27 cellular contexts compared by ENCODE assay signal in genomic region chr10:115972426-115972825, GRCh38.
DNase-seq lines count a peak whose midpoint lies in the region; ATAC-seq, FAIRE-seq and TF ChIP-seq lines count a peak whose summit lies in the region.
"Had no signal": no experiment of that assay in that cellular context is flagged by ENCODE, and none has a peak within 500 bp of the region (broad histone marks: within the 10 kb centered on the region; RNA-seq: fewer than 3 reads in every experiment).

No MANE protein-coding gene starts in this region.

- H3K9me3 Mint-ChIP-seq in nephron progenitor cell: peaks cover 4% of the 10 kb centered on the region
- peaks cover 19% of the 10 kb centered on the region for H3K9me3 Mint-ChIP-seq in activated naive CD4-positive, alpha-beta T cell treated with anti-CD3 and anti-CD28 coated beads, Interleukin-2, amount 10 ng/mL, durations not matched to agents 7 days and 5 days
- H3K9me3 Mint-ChIP-seq: CD4-positive, alpha-beta T cell; HFFc6 had no signal

- H3K4me3 Mint-ChIP-seq in nephron progenitor cell: no peak overlapping the region
- H3K4me3 Mint-ChIP-seq in activated naive CD4-positive, alpha-beta T cell treated with anti-CD3 and anti-CD28 coated beads, Interleukin-2, amount 10 ng/mL, durations not matched to agents 7 days and 5 days: no peak overlapping the region
- H3K4me3 Mint-ChIP-seq: CD14-positive monocyte; CD4-positive, alpha-beta T cell; CD8-positive, alpha-beta memory T cell; GM23338; HFFc6 had no signal

- no peak for TF ChIP-seq EP300 in H1 (IDR thresholded peaks at IDR 0.05; ENCODE audit: borderline replicate concordance in 1 of 2, low read depth in 2 of 2, low read length in 2 of 2)
- no peak for TF ChIP-seq EP300 in sigmoid colon (IDR thresholded peaks at IDR 0.05)

- peak overlapping the region; percentile 8 for H3K27ac Mint-ChIP-seq in nephron progenitor cell
- H3K27ac Mint-ChIP-seq in activated naive CD4-positive, alpha-beta T cell treated with anti-CD3 and anti-CD28 coated beads, Interleukin-2, amount 10 ng/mL, durations not matched to agents 7 days and 5 days: no peak overlapping the region
- H3K27ac Mint-ChIP-seq: CD14-positive monocyte; CD4-positive, alpha-beta T cell; CD8-positive, alpha-beta memory T cell; GM23338; HFFc6 had no signal

- H3K27me3 Mint-ChIP-seq in nephron progenitor cell (ENCODE audit: low read depth, poor library complexity): peaks cover 11% of the 10 kb centered on the region
- no peaks in the 10 kb centered on the region for H3K27me3 Mint-ChIP-seq in activated naive CD4-positive, alpha-beta T cell treated with anti-CD3 and anti-CD28 coated beads, Interleukin-2, amount 10 ng/mL, durations not matched to agents 7 days and 5 days
- H3K27me3 Mint-ChIP-seq: CD4-positive, alpha-beta T cell had no signal

- H3K56ac ChIP-seq in H1 (replicated peaks; ENCODE audit: insufficient read length, low read depth, low read length): no peak overlapping the region

- H3K14ac ChIP-seq in H1 (ENCODE audit: insufficient read length): no peak overlapping the region

- WGBS in H1 (ENCODE audit: extremely low coverage in 1 of 2, insufficient coverage in 1 of 2, insufficient read length in 1 of 2, insufficient replicate concordance in 2 of 2, low coverage in 1 of 2, low lambda C conversion rate in 2 of 2, missing lambda C conversion rate in 1 of 2), 2 experiments: 92% methylated on average over 11 of the region's 11 CpGs; no CpG with 5 or more reads in 1 of the 2 experiments
- WGBS in sigmoid colon, 2 donors: 77 to 82% methylated on average over 11 of the region's 11 CpGs

- H3K23ac ChIP-seq in H1 (ENCODE audit: insufficient read length): no peak overlapping the region

- peak; percentile 1 for DNase-seq in GM06990 (ENCODE audit: extremely low read depth, insufficient read length)
- no peak for DNase-seq in H1 (ENCODE audit: low read depth in 1 of 2, low spot score in 2 of 2)
- no peak for DNase-seq in nephron progenitor cell
- DNase-seq in sigmoid colon: peak; percentile 34
- DNase-seq in left lung: no peak
- no peak for DNase-seq in activated naive CD4-positive, alpha-beta T cell treated with anti-CD3 and anti-CD28 coated beads, Interleukin-2, amount 10 ng/mL, durations not matched to agents 7 days and 5 days
- DNase-seq: 8988T; ACHN; AML-193; BE2C; CD4-positive, alpha-beta T cell; CD8-positive, alpha-beta memory T cell; DMS 273 treated with DMSO at 0.1 percent for 48 hours; DMS79; EL; GDM1; HFFc6 had no signal

- H4K5ac ChIP-seq in H1 (ENCODE audit: insufficient read length, low read depth, low read length): no peak overlapping the region

- peak overlapping the region; percentile 29; the same call in 1 of the 2 replicates for H4K8ac ChIP-seq in H1 (ENCODE audit: extremely low read depth, insufficient read depth, low read length)

- no peak overlapping the region for H2BK12ac ChIP-seq in H1 (ENCODE audit: low read depth, low read length)

- no peaks in the 10 kb centered on the region for H3K79me1 ChIP-seq in H1 (ENCODE audit: low read depth, low read length)

- H2AFZ ChIP-seq in H1 (ENCODE audit: low read length): no peak overlapping the region
- H2AFZ ChIP-seq: GM23338 had no signal

- POLR2A ChIA-PET in H1 (lab: Charles Lee; ENCODE audit: partially characterized antibody): no interaction called here

- no peaks in the 10 kb centered on the region for H3K27me3 ChIP-seq in GM06990 (replicated peaks; ENCODE audit: control insufficient read depth, insufficient read depth, low read length)
- no peaks in the 10 kb centered on the region for H3K27me3 ChIP-seq in H1 (replicated peaks in 1 of 4; ENCODE audit: control insufficient read depth in 3 of 4, extremely low read depth in 1 of 4, insufficient read depth in 3 of 4, low read length in 3 of 4)
- H3K27me3 ChIP-seq in sigmoid colon: no peaks in the 10 kb centered on the region
- no peaks in the 10 kb centered on the region for H3K27me3 ChIP-seq in left lung
- H3K27me3 ChIP-seq: BE2C; BLaER1 treated with 17β-estradiol and CSF1 and Interleukin-3, amounts not matched to agents 10 nM and 100 nM had no signal

- H2BK15ac ChIP-seq in H1 (ENCODE audit: low read length): no peak overlapping the region

- H2AK5ac ChIP-seq in H1 (ENCODE audit: low read depth, low read length): no peak overlapping the region

- peaks cover 33% of the 10 kb centered on the region for H3K4me1 Mint-ChIP-seq in nephron progenitor cell
- no peaks in the 10 kb centered on the region for H3K4me1 Mint-ChIP-seq in activated naive CD4-positive, alpha-beta T cell treated with anti-CD3 and anti-CD28 coated beads, Interleukin-2, amount 10 ng/mL, durations not matched to agents 7 days and 5 days
- H3K4me1 Mint-ChIP-seq: CD14-positive monocyte; CD8-positive, alpha-beta memory T cell had no signal

- no peak overlapping the region for H2BK20ac ChIP-seq in H1 (ENCODE audit: low read length)

- H3K36me3 ChIP-seq in GM06990 (ENCODE audit: control insufficient read depth, insufficient read depth, low read length): no peaks in the 10 kb centered on the region
- no peaks in the 10 kb centered on the region for H3K36me3 ChIP-seq in H1 (ENCODE audit: control insufficient read depth in 2 of 4, insufficient read depth in 4 of 4, low read length in 3 of 4)
- no peaks in the 10 kb centered on the region for H3K36me3 ChIP-seq in sigmoid colon
- no peaks in the 10 kb centered on the region for H3K36me3 ChIP-seq in left lung
- H3K36me3 ChIP-seq: BE2C; BLaER1 treated with 17β-estradiol and CSF1 and Interleukin-3, amounts not matched to agents 10 nM and 100 nM; HAP-1 had no signal

- intact Hi-C loops in sigmoid colon (cut with DNase I) (no loop called here), left lung (cut with DNase I) (no loop called here)

- H3K9ac ChIP-seq in H1 (replicated peaks in 1 of 4; ENCODE audit: extremely low read depth in 1 of 4, low read depth in 3 of 4, low read length in 3 of 4): no peak overlapping the region
- H3K9ac ChIP-seq: BLaER1 treated with 17β-estradiol and CSF1 and Interleukin-3, amounts not matched to agents 10 nM and 100 nM had no signal

- H2BK5ac ChIP-seq in H1 (ENCODE audit: low read depth, low read length): no peak overlapping the region

- TF ChIP-seq RAD21 in H1 (IDR thresholded peaks at IDR 0.05 in 1 of 2, conservative IDR thresholded peaks at IDR 0.05 in 1 of 2; ENCODE audit: low read depth in 2 of 2, low read length in 2 of 2): no peak

- TF ChIP-seq CTCF in GM06990 (IDR thresholded peaks at IDR 0.05; ENCODE audit: insufficient read depth, low read length, poor library complexity, severe bottlenecking) (no peak), H1 (IDR thresholded peaks at IDR 0.05; ENCODE audit: control extremely low read depth in 1 of 3, insufficient read depth in 1 of 3, low read depth in 1 of 3, low read length in 3 of 3) (no peak), nephron progenitor cell (IDR thresholded peaks at IDR 0.05) (no peak), sigmoid colon (IDR thresholded peaks at IDR 0.05) (no peak), left lung (IDR thresholded peaks at IDR 0.05) (no peak)

- CTCF ChIA-PET in H1 (lab: Charles Lee; ENCODE audit: partially characterized antibody): interaction anchor here (1.6 kb wide), 1 partner anchor 26 kb away, joined by 3 read pairs; no protein-coding TSS in a partner anchor
- CTCF ChIA-PET in activated naive CD4-positive, alpha-beta T cell treated with anti-CD3 and anti-CD28 coated beads, Interleukin-2, amount 10 ng/mL, durations not matched to agents 7 days and 5 days (lab: Charles Lee): no interaction called here

- FAIRE-seq in H1 (lab: Jason Lieb, UNC): no peak
- FAIRE-seq: A549, D721Med, GM12891, GM18507, H54 had no signal

- TF ChIP-seq POLR2A in H1 (IDR thresholded peaks at IDR 0.05; ENCODE audit: control extremely low read depth in 1 of 2, low read depth in 2 of 2, low read length in 2 of 2) (no peak), sigmoid colon (IDR thresholded peaks at IDR 0.05) (no peak)

- no peak overlapping the region for H3K4ac ChIP-seq in H1 (replicated peaks; ENCODE audit: insufficient read length, low read depth, low read length)

- no peak overlapping the region for H3K18ac ChIP-seq in H1 (ENCODE audit: extremely low read depth, low read length)

- no peaks in the 10 kb centered on the region for H3K79me2 ChIP-seq in H1 (ENCODE audit: control insufficient read depth in 1 of 2, insufficient read depth in 2 of 2, low read length in 2 of 2)

- H3K4me2 ChIP-seq in H1 (ENCODE audit: insufficient read depth in 1 of 2, low read depth in 2 of 2, low read length in 2 of 2): no peak overlapping the region
- H3K4me2 ChIP-seq: A549; BLaER1 treated with 17β-estradiol and CSF1 and Interleukin-3, amounts not matched to agents 10 nM and 100 nM; GM23338 had no signal

- H3K4me1 ChIP-seq in H1 (replicated peaks in 1 of 4; ENCODE audit: control insufficient read depth in 3 of 4, insufficient read depth in 4 of 4, low read length in 3 of 4) (peaks cover 0 to 6% (median 5%) of the 10 kb centered on the region in 4 experiments; a peak in 5 of 7 replicates), sigmoid colon (no peaks in the 10 kb centered on the region), left lung (no peaks in the 10 kb centered on the region)
- H3K4me1 ChIP-seq: A549; BE2C; BLaER1 treated with 17β-estradiol and CSF1 and Interleukin-3, amounts not matched to agents 10 nM and 100 nM; HAP-1 had no signal

- peaks cover 4% of the 10 kb centered on the region for H3K36me3 Mint-ChIP-seq in nephron progenitor cell (ENCODE audit: low read depth)
- H3K36me3 Mint-ChIP-seq in activated naive CD4-positive, alpha-beta T cell treated with anti-CD3 and anti-CD28 coated beads, Interleukin-2, amount 10 ng/mL, durations not matched to agents 7 days and 5 days: no peaks in the 10 kb centered on the region
- H3K36me3 Mint-ChIP-seq: CD14-positive monocyte; CD8-positive, alpha-beta memory T cell had no signal

- no peaks in the 10 kb centered on the region for H3K23me2 ChIP-seq in H1 (ENCODE audit: low read depth, low read length)

- H4K91ac ChIP-seq in H1 (replicated peaks; ENCODE audit: insufficient read length, low read length): no peak overlapping the region

- H3K27ac ChIP-seq in H1 (ENCODE audit: low read depth, low read length) (no peak overlapping the region), sigmoid colon (no peak overlapping the region), left lung (no peak overlapping the region)
- H3K27ac ChIP-seq: A549; BLaER1 treated with 17β-estradiol and CSF1 and Interleukin-3, amounts not matched to agents 10 nM and 100 nM had no signal

- H3K4me3 ChIP-seq in GM06990 (replicated peaks; ENCODE audit: low read depth, low read length) (no peak overlapping the region), H1 (ENCODE audit: extremely low read depth in 1 of 4, insufficient read depth in 2 of 4, low read depth in 3 of 4, low read length in 4 of 4) (no peak overlapping the region), sigmoid colon (no peak overlapping the region), left lung (no peak overlapping the region)
- H3K4me3 ChIP-seq: A549; BLaER1 treated with 17β-estradiol and CSF1 and Interleukin-3, amounts not matched to agents 10 nM and 100 nM; GM23338; HAP-1 had no signal

- H3K9me3 ChIP-seq in H1 (ENCODE audit: insufficient read depth in 2 of 2, low read depth in 1 of 2, low read length in 1 of 2): peaks cover 4 to 8% of the 10 kb centered on the region in 2 experiments; a peak in 3 of 4 replicates
- no peaks in the 10 kb centered on the region for H3K9me3 ChIP-seq in sigmoid colon
- no peaks in the 10 kb centered on the region for H3K9me3 ChIP-seq in left lung
- H3K9me3 ChIP-seq: A549, BE2C, HAP-1 had no signal

- no peaks in the 10 kb centered on the region for H4K20me1 ChIP-seq in H1 (replicated peaks in 1 of 2; ENCODE audit: control insufficient read depth in 1 of 2, insufficient read depth in 2 of 2, low read length in 2 of 2)
- H4K20me1 ChIP-seq: BLaER1 treated with 17β-estradiol and CSF1 and Interleukin-3, amounts not matched to agents 10 nM and 100 nM had no signal

- ATAC-seq in left lung (no peak), HG02981 (IDR thresholded peaks at IDR 0.05; ENCODE audit: unreplicated experiment) (no peak)
- ATAC-seq: A549, GM23338 had no signal

- no peak overlapping the region for H2BK120ac ChIP-seq in H1 (replicated peaks; ENCODE audit: low read depth, low read length)

Comparison
In these comparisons a context has a peak if more than half of its experiments do, and no peak if none do; other contexts are left out.
1. DNase-seq: peak in GM06990 (single experiment) and sigmoid colon (single experiment); none in H1 (0 of 2), nephron progenitor cell (single experiment), left lung (0 of 2) and activated naive CD4-positive, alpha-beta T cell treated with anti-CD3 and anti-CD28 coated beads, Interleukin-2, amount 10 ng/mL, durations not matched to agents 7 days and 5 days (single experiment).